Comparison of ENCODE assay signal across 18 cellular contexts in the genomic region with DNA sequence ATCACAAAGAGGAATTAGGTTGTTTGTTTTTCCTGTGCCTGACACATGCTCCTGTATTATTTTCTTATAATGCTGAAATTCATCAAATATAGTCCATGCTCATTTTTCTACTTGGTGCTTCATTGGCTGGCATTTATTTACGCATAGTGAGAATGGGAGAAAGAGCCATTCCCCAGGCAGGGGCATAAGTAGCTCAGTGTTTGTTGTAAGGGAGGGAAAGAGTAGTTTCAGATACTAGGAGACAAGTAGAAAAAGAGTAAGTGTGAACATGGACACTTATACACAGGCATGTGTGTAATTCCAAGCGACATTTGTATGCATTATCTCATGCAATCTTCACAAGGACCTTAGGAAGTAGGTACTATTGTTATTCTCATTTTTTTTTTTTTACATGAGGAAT.
A peak's percentile ranks its signal among the peaks of the same experiment; 100 is the strongest.
DNase-seq lines count a peak whose midpoint lies in the region; ATAC-seq, FAIRE-seq and TF ChIP-seq lines count a peak whose summit lies in the region.
"Had no signal": no experiment of that assay in that cellular context is flagged by ENCODE, and none has a peak within 500 bp of the region (broad histone marks: within the 10 kb centered on the region; RNA-seq: fewer than 3 reads in every experiment).

No MANE protein-coding gene starts in this region.

- DNase-seq in H9, result no peak
- DNase-seq in H1 (ENCODE audit: low read depth in 1 of 2, low spot score in 2 of 2), result no peak
- DNase-seq in right lobe of liver, result no peak
- no peak for DNase-seq in endodermal cell
- no peak for DNase-seq in posterior vena cava (ENCODE audit: low spot score)
- DNase-seq in sciatic nerve (ENCODE audit: low spot score), result no peak
- DNase-seq: C1 segment of cervical spinal cord; Calu3; CD4-positive, alpha-beta memory T cell; COR-L47; DMS53; DMS79 treated with DMSO at 0.1 percent for 48 hours; GF-D8; GOT3; H7 had no signal

- H3K79me1 ChIP-seq in H9 (ENCODE audit: insufficient read depth, low read depth, low read length, poor library complexity, severe bottlenecking) (no peaks in the 10 kb centered on the region), H1 (ENCODE audit: low read depth, low read length) (no peaks in the 10 kb centered on the region)

- H3K56ac ChIP-seq in H9 (ENCODE audit: insufficient read length, low read depth, low read length), result no peak overlapping the region
- no peak overlapping the region for H3K56ac ChIP-seq in H1 (replicated peaks; ENCODE audit: insufficient read length, low read depth, low read length)

- H3K9ac ChIP-seq in H9 (ENCODE audit: extremely low read depth, insufficient read length, low read length) (no peak overlapping the region), H1 (replicated peaks in 1 of 4; ENCODE audit: extremely low read depth in 1 of 4, low read depth in 3 of 4, low read length in 3 of 4) (no peak overlapping the region), endodermal cell (ENCODE audit: extremely low read depth, low read length, poor library complexity, severe bottlenecking) (no peak overlapping the region)

- no peaks in the 10 kb centered on the region for H3K27me3 ChIP-seq in H9 (ENCODE audit: insufficient read depth, low read length)
- no peaks in the 10 kb centered on the region for H3K27me3 ChIP-seq in H1 (replicated peaks in 1 of 4; ENCODE audit: control insufficient read depth in 3 of 4, extremely low read depth in 1 of 4, insufficient read depth in 3 of 4, low read length in 3 of 4)
- no peaks in the 10 kb centered on the region for H3K27me3 ChIP-seq in right lobe of liver
- no peaks in the 10 kb centered on the region for H3K27me3 ChIP-seq in endodermal cell (ENCODE audit: control insufficient read depth, insufficient read depth, low read length, poor library complexity, severe bottlenecking)

- TF ChIP-seq POLR2A in H1 (IDR thresholded peaks at IDR 0.05; ENCODE audit: control extremely low read depth in 1 of 2, low read depth in 2 of 2, low read length in 2 of 2) (no peak), right lobe of liver (IDR thresholded peaks at IDR 0.05) (no peak)

- H2BK12ac ChIP-seq in H9 (ENCODE audit: insufficient read length, low read depth, low read length) (no peak overlapping the region), H1 (ENCODE audit: low read depth, low read length) (no peak overlapping the region)

- no peak overlapping the region for H3K4me2 ChIP-seq in H9 (ENCODE audit: insufficient read depth, insufficient read length, low read length)
- H3K4me2 ChIP-seq in H1 (ENCODE audit: insufficient read depth in 1 of 2, low read depth in 2 of 2, low read length in 2 of 2), result no peak overlapping the region

- H2AFZ ChIP-seq in H9 (ENCODE audit: low read length) (no peak overlapping the region), H1 (ENCODE audit: low read length) (no peak overlapping the region)

- H2AK5ac ChIP-seq in H9 (ENCODE audit: insufficient read length, low read length), result no peak overlapping the region
- H2AK5ac ChIP-seq in H1 (ENCODE audit: low read depth, low read length), result no peak overlapping the region

- H3K36me3 ChIP-seq in H1 (ENCODE audit: control insufficient read depth in 2 of 4, insufficient read depth in 4 of 4, low read length in 3 of 4), result no peaks in the 10 kb centered on the region
- H3K36me3 ChIP-seq in right lobe of liver, result no peaks in the 10 kb centered on the region
- H3K36me3 ChIP-seq in endodermal cell (ENCODE audit: control insufficient read depth, insufficient read depth, low read length), result no peaks in the 10 kb centered on the region

- H3K9me3 ChIP-seq in H9 (ENCODE audit: control insufficient read depth, low read depth, low read length), result no peaks in the 10 kb centered on the region
- H3K9me3 ChIP-seq in H1 (ENCODE audit: insufficient read depth in 2 of 2, low read depth in 1 of 2, low read length in 1 of 2), result no peaks in the 10 kb centered on the region
- H3K9me3 ChIP-seq in right lobe of liver, result no peaks in the 10 kb centered on the region
- H3K9me3 ChIP-seq in endodermal cell (ENCODE audit: control insufficient read depth, low read length), result no peaks in the 10 kb centered on the region

- H4K5ac ChIP-seq in H9 (ENCODE audit: insufficient read length, low read depth, low read length), result no peak overlapping the region
- H4K5ac ChIP-seq in H1 (ENCODE audit: insufficient read length, low read depth, low read length), result no peak overlapping the region

- H2BK15ac ChIP-seq in H9 (ENCODE audit: low read depth, low read length) (no peak overlapping the region), H1 (ENCODE audit: low read length) (no peak overlapping the region)

- no peak overlapping the region for H2BK120ac ChIP-seq in H9 (ENCODE audit: low read depth, low read length, poor library complexity, severe bottlenecking)
- H2BK120ac ChIP-seq in H1 (replicated peaks; ENCODE audit: low read depth, low read length), result no peak overlapping the region

- H3T11ph ChIP-seq in H9 (ENCODE audit: low read length), result no peak overlapping the region

- TF ChIP-seq EP300 in H1 (IDR thresholded peaks at IDR 0.05; ENCODE audit: borderline replicate concordance in 1 of 2, low read depth in 2 of 2, low read length in 2 of 2), result no peak

- POLR2A ChIA-PET in H1 (lab: Charles Lee; ENCODE audit: partially characterized antibody), result interaction anchor here (0.7 to 1.1 kb wide), 2 partner anchors 111 to 112 kb away, joined by 3 read pairs; partner anchors contain the start of gene UGP2

- peak overlapping the region in 2 of 3 experiments; percentile 20 to 62; a peak in 5 of 7 replicates for H3K27ac Mint-ChIP-seq in H9
- H3K27ac Mint-ChIP-seq in endodermal cell, result no peak overlapping the region
- H3K27ac Mint-ChIP-seq: CD4-positive, alpha-beta memory T cell had no signal

- TF ChIP-seq RAD21 in H1 (IDR thresholded peaks at IDR 0.05 in 1 of 2, conservative IDR thresholded peaks at IDR 0.05 in 1 of 2; ENCODE audit: low read depth in 2 of 2, low read length in 2 of 2), result no peak

- H4K8ac ChIP-seq in H9 (replicated peaks; ENCODE audit: insufficient read length, low read depth, low read length), result no peak overlapping the region
- H4K8ac ChIP-seq in H1 (ENCODE audit: extremely low read depth, insufficient read depth, low read length), result no peak overlapping the region

- no CpG with 5 or more reads among the region's 2 CpGs for WGBS in H9 (ENCODE audit: extremely low coverage, insufficient read length, low lambda C conversion rate)
- WGBS in H1 (ENCODE audit: extremely low coverage in 1 of 2, insufficient coverage in 1 of 2, insufficient read length in 1 of 2, insufficient replicate concordance in 2 of 2, low coverage in 1 of 2, low lambda C conversion rate in 2 of 2, missing lambda C conversion rate in 1 of 2), 2 experiments, result 79% methylated on average over 2 of the region's 2 CpGs; no CpG with 5 or more reads in 1 of the 2 experiments
- WGBS in right lobe of liver (ENCODE audit: insufficient coverage, low coverage, low lambda C conversion rate, missing lambda C conversion rate), result 20% methylated on average over 2 of the region's 2 CpGs
- WGBS in endodermal cell (ENCODE audit: insufficient coverage in 1 of 2, insufficient read length in 1 of 2), 2 experiments, result 95 to 100% methylated on average over 1 to 2 of the region's 2 CpGs

- H3K4ac ChIP-seq in H9 (ENCODE audit: low read depth, low read length) (no peak overlapping the region), H1 (replicated peaks; ENCODE audit: insufficient read length, low read depth, low read length) (no peak overlapping the region)

- intact Hi-C loops in right lobe of liver (cut with DNase I), result no loop called here
- intact Hi-C loops in posterior vena cava (cut with DNase I), result loop anchor here in 1 of 2 donors (10.0 kb wide), 1 partner anchor 475 kb away; no protein-coding TSS in a partner anchor
- intact Hi-C loops in sciatic nerve (cut with DNase I), result no loop called here

- H3K4me3 ChIP-seq in H1 (ENCODE audit: extremely low read depth in 1 of 4, insufficient read depth in 2 of 4, low read depth in 3 of 4, low read length in 4 of 4), result no peak overlapping the region
- H3K4me3 ChIP-seq in right lobe of liver, result peak overlapping the region in 2 of 3 donors; percentile 52 to 56
- H3K4me3 ChIP-seq in endodermal cell (ENCODE audit: low read length), result no peak overlapping the region

- ATAC-seq in right lobe of liver, result peak; percentile 30 to 53 (median 44)
- ATAC-seq in sciatic nerve, result no peak
- ATAC-seq: HCT116 had no signal

- H3K9me3 Mint-ChIP-seq in H9 (peaks cover 0 to 3% of the 10 kb centered on the region in 2 experiments; a peak in 1 of 5 replicates), endodermal cell (peaks cover 4% of the 10 kb centered on the region)

- no peak overlapping the region for H3K27ac ChIP-seq in H9 (ENCODE audit: insufficient read length, low read depth, low read length)
- no peak overlapping the region for H3K27ac ChIP-seq in H1 (ENCODE audit: low read depth, low read length)
- peak overlapping the region; percentile 13 to 89 (median 81) for H3K27ac ChIP-seq in right lobe of liver
- no peak overlapping the region for H3K27ac ChIP-seq in endodermal cell (ENCODE audit: low read depth, low read length)

- H3K4me1 ChIP-seq in H9 (ENCODE audit: insufficient read depth, low read length), result peaks cover 2% of the 10 kb centered on the region; the same call in 1 of the 2 replicates
- H3K4me1 ChIP-seq in H1 (replicated peaks in 1 of 4; ENCODE audit: control insufficient read depth in 3 of 4, insufficient read depth in 4 of 4, low read length in 3 of 4), result peaks cover 0 to 7% (median 3%) of the 10 kb centered on the region in 4 experiments; a peak in 3 of 7 replicates
- H3K4me1 ChIP-seq in right lobe of liver, result peaks cover 0 to 41% (median 8%) of the 10 kb centered on the region in 4 donors
- H3K4me1 ChIP-seq in endodermal cell (ENCODE audit: control insufficient read depth, insufficient read depth, low read length), result no peaks in the 10 kb centered on the region

- H4K20me1 ChIP-seq in H9 (ENCODE audit: control insufficient read depth, insufficient read depth, insufficient read length), result no peaks in the 10 kb centered on the region
- no peaks in the 10 kb centered on the region for H4K20me1 ChIP-seq in H1 (replicated peaks in 1 of 2; ENCODE audit: control insufficient read depth in 1 of 2, insufficient read depth in 2 of 2, low read length in 2 of 2)

- H3K23ac ChIP-seq in H9 (ENCODE audit: insufficient read length, low read depth, low read length) (no peak overlapping the region), H1 (ENCODE audit: insufficient read length) (no peak overlapping the region)

- peak; percentile 65 for FAIRE-seq in H1 (lab: Jason Lieb, UNC)
- FAIRE-seq: GM12891, GM18507 had no signal

- H3K14ac ChIP-seq in H9 (ENCODE audit: insufficient read depth, low read length) (no peak overlapping the region), H1 (ENCODE audit: insufficient read length) (no peak overlapping the region)

- H3K79me2 ChIP-seq in H9 (ENCODE audit: insufficient read depth, low read length) (no peaks in the 10 kb centered on the region), H1 (ENCODE audit: control insufficient read depth in 1 of 2, insufficient read depth in 2 of 2, low read length in 2 of 2) (no peaks in the 10 kb centered on the region)

- no peaks in the 10 kb centered on the region for H3K27me3 Mint-ChIP-seq in H9 (ENCODE audit: low read depth)
- no peaks in the 10 kb centered on the region for H3K27me3 Mint-ChIP-seq in endodermal cell (ENCODE audit: insufficient read depth)

- H3K18ac ChIP-seq in H9 (ENCODE audit: insufficient read length, low read depth, low read length) (no peak overlapping the region), H1 (ENCODE audit: extremely low read depth, low read length) (no peak overlapping the region)

- H3K23me2 ChIP-seq in H9 (ENCODE audit: insufficient read length, low read depth, low read length, poor library complexity, severe bottlenecking), result no peaks in the 10 kb centered on the region
- H3K23me2 ChIP-seq in H1 (ENCODE audit: low read depth, low read length), result no peaks in the 10 kb centered on the region

- no peak overlapping the region for H2BK5ac ChIP-seq in H9 (ENCODE audit: insufficient read length, low read length)
- H2BK5ac ChIP-seq in H1 (ENCODE audit: low read depth, low read length), result no peak overlapping the region

- CTCF ChIA-PET in H1 (lab: Charles Lee; ENCODE audit: partially characterized antibody), result interaction anchor here (0.6 to 2.2 kb wide), 4 partner anchors 14 to 292 kb away, joined by 3 to 6 read pairs (median 4); no protein-coding TSS in a partner anchor

- H2BK20ac ChIP-seq in H9 (ENCODE audit: low read depth, low read length, poor library complexity, severe bottlenecking) (no peak overlapping the region), H1 (ENCODE audit: low read length) (no peak overlapping the region)

- H4K91ac ChIP-seq in H9 (ENCODE audit: insufficient read length, low read depth, low read length) (no peak overlapping the region), H1 (replicated peaks; ENCODE audit: insufficient read length, low read length) (no peak overlapping the region)

- H3K4me3 Mint-ChIP-seq in H9 (no peak overlapping the region), endodermal cell (no peak overlapping the region)
- H3K4me3 Mint-ChIP-seq: CD4-positive, alpha-beta memory T cell had no signal

- no peaks in the 10 kb centered on the region for H3K36me3 Mint-ChIP-seq in H9 (ENCODE audit: insufficient read depth in 1 of 3, low read depth in 3 of 3)
- no peaks in the 10 kb centered on the region for H3K36me3 Mint-ChIP-seq in endodermal cell (ENCODE audit: low read depth)
- H3K36me3 Mint-ChIP-seq: CD4-positive, alpha-beta memory T cell had no signal

- peaks cover 26 to 29% of the 10 kb centered on the region in 2 experiments for H3K4me1 Mint-ChIP-seq in H9
- H3K4me1 Mint-ChIP-seq in endodermal cell, result no peaks in the 10 kb centered on the region
- H3K4me1 Mint-ChIP-seq: CD4-positive, alpha-beta memory T cell had no signal

- TF ChIP-seq CTCF in H9 (conservative IDR thresholded peaks at IDR 0.05) (no peak), H1 (IDR thresholded peaks at IDR 0.05; ENCODE audit: control extremely low read depth in 1 of 3, insufficient read depth in 1 of 3, low read depth in 1 of 3, low read length in 3 of 3) (no peak), right lobe of liver (IDR thresholded peaks at IDR 0.05) (no peak), endodermal cell (conservative IDR thresholded peaks at IDR 0.05) (no peak)

Comparison
In these comparisons a context has a peak if more than half of its experiments do, and no peak if none do; other contexts are left out.
1. H3K27ac ChIP-seq: peak in right lobe of liver (3 of 3); none in H9 (single experiment), H1 (single experiment) and endodermal cell (single experiment).
2. H3K4me3 ChIP-seq: peak in right lobe of liver (2 of 3); none in H1 (0 of 4) and endodermal cell (single experiment).